In the genomic region with DNA sequence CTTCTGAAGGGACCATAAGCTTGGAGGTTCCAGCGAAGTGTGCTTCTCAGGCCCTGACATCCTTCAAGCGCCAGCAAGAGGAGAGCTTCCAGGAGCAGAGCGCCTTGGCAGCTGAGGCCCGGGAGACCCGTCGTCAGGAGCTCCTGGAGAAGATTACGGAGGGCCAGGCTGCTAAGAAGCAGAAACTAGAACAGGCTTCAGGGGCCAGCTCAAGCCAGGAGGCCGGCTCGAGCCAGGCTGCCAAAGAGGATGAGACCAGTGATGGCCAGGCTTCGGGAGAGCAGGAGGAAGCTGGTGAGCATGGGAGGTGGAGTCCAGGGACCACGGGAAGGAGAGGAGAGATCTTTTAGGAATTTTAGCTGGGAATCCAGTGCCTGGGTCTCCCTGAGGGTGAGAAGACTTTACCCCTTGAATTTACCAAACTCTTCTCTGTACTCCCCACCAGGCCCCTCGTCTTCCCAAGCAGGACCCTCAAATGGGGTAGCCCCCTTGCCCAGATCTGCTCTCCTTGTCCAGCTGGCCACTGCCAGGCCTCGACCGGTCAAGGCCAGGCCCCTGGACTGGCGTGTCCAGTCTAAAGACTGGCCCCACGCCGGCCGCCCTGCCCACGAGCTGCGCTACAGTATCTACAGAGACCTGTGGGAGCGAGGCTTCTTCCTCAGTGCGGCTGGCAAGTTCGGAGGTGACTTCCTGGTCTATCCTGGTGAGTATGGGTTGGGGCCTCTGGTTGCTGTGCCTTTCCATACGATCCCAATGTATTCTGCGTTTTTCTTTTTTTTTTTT, we compare ENCODE assay signal across 8 cellular contexts. TPM values are rescaled to one million over a fixed set of nuclear protein-coding genes. Genes with fewer than 3 reads are reported as not detected.
DNase-seq lines count a peak whose midpoint lies in the region; ATAC-seq and TF ChIP-seq lines count a peak whose summit lies in the region.

No MANE protein-coding gene starts in this region.

- TF ChIP-seq CTCF in right lobe of liver (IDR thresholded peaks at IDR 0.05): no peak
- TF ChIP-seq CTCF in upper lobe of right lung (IDR thresholded peaks at IDR 0.05): no peak

- H3K4me1 ChIP-seq in right lobe of liver (peaks cover 0 to 18% (median 7%) of the 10 kb centered on the region in 4 donors), upper lobe of right lung (peaks cover 21% of the 10 kb centered on the region)

- peaks cover 0 to 25% (median 12%) of the 10 kb centered on the region in 4 donors for H3K36me3 ChIP-seq in right lobe of liver
- H3K36me3 ChIP-seq in upper lobe of right lung: peaks cover 38% of the 10 kb centered on the region

- H3K27me3 ChIP-seq in right lobe of liver: no peaks in the 10 kb centered on the region
- no peaks in the 10 kb centered on the region for H3K27me3 ChIP-seq in upper lobe of right lung

- H3K4me1 Mint-ChIP-seq in activated naive CD4-positive, alpha-beta T cell treated with anti-CD3 and anti-CD28 coated beads, Interleukin-2, amount 10 ng/mL, durations not matched to agents 7 days and 5 days: peaks cover 40% of the 10 kb centered on the region

- peak overlapping the region; percentile 89 for H3K4me3 Mint-ChIP-seq in activated naive CD4-positive, alpha-beta T cell treated with anti-CD3 and anti-CD28 coated beads, Interleukin-2, amount 10 ng/mL, durations not matched to agents 7 days and 5 days

- ATAC-seq in right lobe of liver (no peak), upper lobe of right lung (no peak)

- H3K4me3 ChIP-seq in right lobe of liver: peak overlapping the region; percentile 89 to 91 (median 90)
- H3K4me3 ChIP-seq in upper lobe of right lung: peak overlapping the region; percentile 98

- H3K27ac ChIP-seq in adipose tissue (ENCODE audit: low read depth, low read length) (peak overlapping the region; percentile 80), right lobe of liver (peak overlapping the region; percentile 96 to 97 (median 96)), upper lobe of right lung (peak overlapping the region; percentile 99)

- CTCF ChIA-PET in activated naive CD4-positive, alpha-beta T cell treated with anti-CD3 and anti-CD28 coated beads, Interleukin-2, amount 10 ng/mL, durations not matched to agents 7 days and 5 days (lab: Charles Lee): interaction anchor here (0.7 to 1.2 kb wide), 2 partner anchors 74 to 75 kb away, joined by 3 read pairs; no protein-coding TSS in a partner anchor

- no peaks in the 10 kb centered on the region for H3K27me3 Mint-ChIP-seq in activated naive CD4-positive, alpha-beta T cell treated with anti-CD3 and anti-CD28 coated beads, Interleukin-2, amount 10 ng/mL, durations not matched to agents 7 days and 5 days

- no peaks in the 10 kb centered on the region for H3K9me3 ChIP-seq in right lobe of liver
- no peaks in the 10 kb centered on the region for H3K9me3 ChIP-seq in upper lobe of right lung

- no peaks in the 10 kb centered on the region for H3K9me3 Mint-ChIP-seq in activated naive CD4-positive, alpha-beta T cell treated with anti-CD3 and anti-CD28 coated beads, Interleukin-2, amount 10 ng/mL, durations not matched to agents 7 days and 5 days

- DNase-seq in activated naive CD4-positive, alpha-beta T cell treated with anti-CD3 and anti-CD28 coated beads, Interleukin-2, amount 10 ng/mL, durations not matched to agents 7 days and 5 days: no peak
- no peak for DNase-seq in activated naive CD4-positive, alpha-beta T cell treated with anti-CD3 and anti-CD28 coated beads, Interleukin-2, amount 50 U/mL, for 16 hours
- DNase-seq in right lobe of liver (peak in 1 of 3 donors; percentile 61), upper lobe of right lung (no peak), NCI-H1694 treated with DMSO at 0.1 percent for 48 hours (lab: John Stamatoyannopoulos, UW) (no peak)
- DNase-seq in activated CD4-positive, CD25-positive, alpha-beta regulatory T cell (lab: John Stamatoyannopoulos, UW): no peak
- no peak for DNase-seq in activated CD4-positive, alpha-beta T cell treated with anti-CD3 and anti-CD28 coated beads, Interleukin-2, amount 50 U/mL, for 4 hours

- intact Hi-C loops in right lobe of liver (cut with DNase I) (no loop called here), upper lobe of right lung (cut with DNase I) (no loop called here)

- H3K27ac Mint-ChIP-seq in activated naive CD4-positive, alpha-beta T cell treated with anti-CD3 and anti-CD28 coated beads, Interleukin-2, amount 10 ng/mL, durations not matched to agents 7 days and 5 days: peak overlapping the region; percentile 88

- TF ChIP-seq POLR2A in right lobe of liver (IDR thresholded peaks at IDR 0.05): no peak

- WGBS in adipose tissue, 3 donors: 46 to 51% (median 51%) methylated on average over 25 of the region's 25 CpGs
- WGBS in right lobe of liver (ENCODE audit: insufficient coverage, low coverage, low lambda C conversion rate, missing lambda C conversion rate): 28% methylated on average over 8 of the region's 25 CpGs

- H3K36me3 Mint-ChIP-seq in activated naive CD4-positive, alpha-beta T cell treated with anti-CD3 and anti-CD28 coated beads, Interleukin-2, amount 10 ng/mL, durations not matched to agents 7 days and 5 days: peaks cover 19% of the 10 kb centered on the region

RNA-seq across cellular contexts. Expression of a gene that starts 0.8 kb away (rescaled TPM):
- 10 to 100 TPM; 32.8 to 45.0 (median 39.6) TPM for polyA plus RNA-seq in adipose tissue
- total RNA-seq in right lobe of liver (10 to 100 TPM; 11.8 to 31.9 (median 17.9) TPM), upper lobe of right lung (34.7 TPM)

RNA-seq across cellular contexts. Expression of a gene that starts 2.5 kb away (rescaled TPM):
- polyA plus RNA-seq in adipose tissue: 10 to 100 TPM; 18.8 to 32.0 (median 27.5) TPM
- total RNA-seq in right lobe of liver: 10 to 100 TPM; 26.6 to 57.7 (median 32.9) TPM
- 57.9 TPM for total RNA-seq in upper lobe of right lung

RNA-seq across cellular contexts. Expression of a gene that starts 8.8 kb away (rescaled TPM):
- 1,000 to 10,000 TPM; 3,750 to 5,284 (median 4,831) TPM for polyA plus RNA-seq in adipose tissue
- 100 to 1,000 TPM; 399 to 706 (median 486) TPM for total RNA-seq in right lobe of liver
- 1,039 TPM for total RNA-seq in upper lobe of right lung

RNA-seq across cellular contexts. Expression of a gene that starts 18.9 kb away (rescaled TPM):
- 10 to 100 TPM in 1 of 3 donors, 1 to 10 TPM in 2; 3.1 to 44.8 (median 6.4) TPM for polyA plus RNA-seq in adipose tissue
- total RNA-seq in right lobe of liver (1 to 10 TPM in 3 of 6 experiments, under 1 TPM in 3; 0.18 to 2.4 (median 1.1) TPM), upper lobe of right lung (48.3 TPM)

RNA-seq across cellular contexts. Expression of a gene that starts 30.9 kb away (rescaled TPM):
- 10 to 100 TPM in 1 of 3 donors, 1 to 10 TPM in 2; 2.0 to 29.9 (median 6.1) TPM for polyA plus RNA-seq in adipose tissue
- total RNA-seq in right lobe of liver (1 to 10 TPM; 1.3 to 8.7 (median 6.2) TPM), upper lobe of right lung (61.5 TPM)
